ENCODE assay signal across 8 cellular contexts in genomic region chr6:18154507-18155272, GRCh38. TPM values are rescaled to one million over a fixed set of nuclear protein-coding genes. Genes with fewer than 3 reads are reported as not detected.
DNase-seq lines count a peak whose midpoint lies in the region; ATAC-seq and TF ChIP-seq lines count a peak whose summit lies in the region.

TSS of gene TPMT (minus strand) at chr6:18155077. CDS start at chr6:18149127, 5,950 bp downstream.

- 0 to 1% methylated on average over 28 to 54 of the region's 54 CpGs for WGBS in lung, 2 donors
- WGBS in thymus, result under 1% methylated on average over 54 of the region's 54 CpGs

- H3F3A ChIP-seq in DOHH2 (ENCODE audit: control insufficient read depth, insufficient read depth), result peaks cover 10% of the 10 kb centered on the region

- peaks cover 23% of the 10 kb centered on the region for H3K4me1 ChIP-seq in DOHH2 (ENCODE audit: control insufficient read depth, low read length)
- peaks cover 2 to 3% of the 10 kb centered on the region in 2 donors for H3K4me1 ChIP-seq in lung (ENCODE audit: control insufficient read depth in 2 of 2, insufficient read depth in 2 of 2, low read length in 2 of 2)
- peaks cover 8% of the 10 kb centered on the region for H3K4me1 ChIP-seq in thymus (ENCODE audit: control insufficient read depth, insufficient read depth, low read length)

- H3K9me3 ChIP-seq in DOHH2 (ENCODE audit: control insufficient read depth, insufficient read depth, low read length), result no peaks in the 10 kb centered on the region
- H3K9me3 ChIP-seq in lung (ENCODE audit: control insufficient read depth in 2 of 2, insufficient read depth in 1 of 2, low read length in 1 of 2), result no peaks in the 10 kb centered on the region
- H3K9me3 ChIP-seq in thymus (ENCODE audit: control insufficient read depth), result no peaks in the 10 kb centered on the region

- H3K79me2 ChIP-seq in DOHH2 (ENCODE audit: control insufficient read depth, low read length), result no peaks in the 10 kb centered on the region

- H3K27me3 ChIP-seq in DOHH2 (ENCODE audit: control insufficient read depth, low read length) (no peaks in the 10 kb centered on the region), lung (ENCODE audit: control insufficient read depth, insufficient read depth) (no peaks in the 10 kb centered on the region), thymus (ENCODE audit: control insufficient read depth, insufficient read depth) (no peaks in the 10 kb centered on the region)

- TF ChIP-seq CTCF in DOHH2 (IDR thresholded peaks at IDR 0.05; ENCODE audit: low read depth, low read length, poor library complexity, severe bottlenecking) (no peak), coronary artery (IDR thresholded peaks at IDR 0.05) (no peak), lung (IDR thresholded peaks at IDR 0.05; ENCODE audit: control extremely low read depth, extremely low read depth) (no peak)

- H3K36me3 ChIP-seq in DOHH2 (ENCODE audit: control insufficient read depth, low read length), result peaks cover 1% of the 10 kb centered on the region
- no peaks in the 10 kb centered on the region for H3K36me3 ChIP-seq in lung (ENCODE audit: control insufficient read depth in 2 of 2, insufficient read depth in 2 of 2, low read length in 2 of 2)
- no peaks in the 10 kb centered on the region for H3K36me3 ChIP-seq in thymus (ENCODE audit: control insufficient read depth, insufficient read depth)

- ATAC-seq in GM21447 (IDR thresholded peaks at IDR 0.05; ENCODE audit: unreplicated experiment), result peak; percentile 54
- ATAC-seq in lung (ENCODE audit: insufficient read depth, low FRiP score), result no peak

- H3K9me2 ChIP-seq in DOHH2 (replicated peaks; ENCODE audit: control insufficient read depth, low read length), result no peaks in the 10 kb centered on the region

- peak within 1 kb of the TSS; percentile 47 for H3K27ac ChIP-seq in DOHH2 (ENCODE audit: low read depth, low read length)
- H3K27ac ChIP-seq in coronary artery, result peak within 1 kb of the TSS; percentile 80 to 94
- peak within 1 kb of the TSS; percentile 91 to 98 for H3K27ac ChIP-seq in lung (ENCODE audit: low read depth in 1 of 2, low read length in 1 of 2)
- H3K27ac ChIP-seq in thymus (ENCODE audit: low read depth), result peak within 1 kb of the TSS; percentile 95

- DNase-seq in HPDE6-E6E7 (ENCODE audit: extremely low spot score) (peak; percentile 80), coronary artery (ENCODE audit: low spot score) (peak; percentile 99), lung (ENCODE audit: low spot score) (no peak), dedifferentiated amniotic fluid mesenchymal stem cell (ENCODE audit: extremely low spot score) (no peak)

- H3K4me2 ChIP-seq in DOHH2 (ENCODE audit: low read length), result peak within 1 kb of the TSS; percentile 89

- H3K4me3 ChIP-seq in DOHH2 (ENCODE audit: low read length) (peak within 1 kb of the TSS; percentile 95), coronary artery (peak within 1 kb of the TSS; percentile 97), lung (peak within 1 kb of the TSS; percentile 98), thymus (ENCODE audit: low read length) (peak within 1 kb of the TSS; percentile 86)

- H4K20me1 ChIP-seq in DOHH2 (ENCODE audit: control insufficient read depth, insufficient read depth, low read depth, low read length), result no peaks in the 10 kb centered on the region

TF ChIP-seq in PFSK-1, 5 proteins besides CTCF, POLR2A, EP300 and RAD21:
- peak; percentile 34; the same call in 1 of the 2 replicates for TF ChIP-seq TAF1 (IDR thresholded peaks at IDR 0.05; ENCODE audit: borderline replicate concordance, insufficient read depth, low read length)
- TF ChIP-seq FOXP2 (optimal IDR thresholded peaks at IDR 0.05; ENCODE audit: borderline replicate concordance, extremely low read depth, extremely low read length, insufficient read depth), result no peak

RNA-seq across cellular contexts. Expression of gene TPMT, which starts in this region (rescaled TPM):
- 4.0 TPM for polyA plus RNA-seq in PFSK-1 (2012; ENCODE audit: insufficient read length, low read depth)
- total RNA-seq in lung, result 10 to 100 TPM in 1 of 2 donors, 1 to 10 TPM in 1; 9.6 to 12.8 TPM
- polyA plus RNA-seq in lung (10 to 100 TPM; 14.7 to 17.6 TPM), thymus (20.6 TPM)

Comparison
In these comparisons a context has a peak if more than half of its experiments do, and no peak if none do; other contexts are left out.
1. DNase-seq: peak in HPDE6-E6E7 (single experiment) and coronary artery (single experiment); none in lung (single experiment) and dedifferentiated amniotic fluid mesenchymal stem cell (single experiment).
2. Peak in every context shown above with its lines, with median percentiles within 50 percentile points of each other: H3K27ac ChIP-seq and H3K4me3 ChIP-seq.